ENCODE assay signal across 1 cellular context in genomic region chr21:32770514-32771133, GRCh38.
TF ChIP-seq lines count a peak whose summit lies in the region.

No MANE protein-coding gene starts in this region.

TF ChIP-seq in IMR-90, 13 proteins besides CTCF, POLR2A, EP300 and RAD21:
- no peak for TF ChIP-seq MXI1 (IDR thresholded peaks at IDR 0.05; ENCODE audit: borderline replicate concordance, low read depth, low read length)
- TF ChIP-seq ELK1 (IDR thresholded peaks at IDR 0.05; ENCODE audit: borderline replicate concordance, low read depth, low read length): no peak
- no peak for TF ChIP-seq BHLHE40 (IDR thresholded peaks at IDR 0.05; ENCODE audit: low read depth, low read length)
- TF ChIP-seq CEBPB (IDR thresholded peaks at IDR 0.05; ENCODE audit: low read depth, low read length): no peak
- TF ChIP-seq CHD1 (IDR thresholded peaks at IDR 0.05; ENCODE audit: low read depth, low read length): no peak
- no peak for TF ChIP-seq USF2 (IDR thresholded peaks at IDR 0.05; ENCODE audit: low read depth, low read length)
- TF ChIP-seq MAFK (IDR thresholded peaks at IDR 0.05; ENCODE audit: low read depth, low read length): no peak
- TF ChIP-seq SMC3 (IDR thresholded peaks at IDR 0.05; ENCODE audit: low read depth, low read length): no peak
- no peak for TF ChIP-seq FOS (IDR thresholded peaks at IDR 0.05; ENCODE audit: low read depth, low read length)
- TF ChIP-seq RCOR1 (IDR thresholded peaks at IDR 0.05; ENCODE audit: insufficient replicate concordance, low read length): no peak
- TF ChIP-seq RFX5 (IDR thresholded peaks at IDR 0.05; ENCODE audit: low read depth, low read length): no peak
- TF ChIP-seq MAZ (IDR thresholded peaks at IDR 0.05; ENCODE audit: borderline replicate concordance, low read depth, low read length): no peak
- TF ChIP-seq NFE2L2 (IDR thresholded peaks at IDR 0.05; ENCODE audit: low read depth, low read length): no peak
